Comparison of ENCODE assay signal across 8 cellular contexts in genomic region chr19:934865-935422, GRCh38. TPM values are rescaled to one million over a fixed set of nuclear protein-coding genes. Genes with fewer than 3 reads are reported as not detected.
DNase-seq lines count a peak whose midpoint lies in the region; TF ChIP-seq lines count a peak whose summit lies in the region.

No MANE protein-coding gene starts in this region.

- H3F3A ChIP-seq in GM23248 (ENCODE audit: insufficient read depth): no peaks in the 10 kb centered on the region

- H3K4me1 Mint-ChIP-seq in immature natural killer cell: peaks cover 20 to 42% of the 10 kb centered on the region in 2 donors

- peaks cover 0 to 2% (median 0%) of the 10 kb centered on the region in 6 donors for H3K9me3 Mint-ChIP-seq in immature natural killer cell

- TF ChIP-seq CTCF in GM10266 (IDR thresholded peaks at IDR 0.05; ENCODE audit: control insufficient read depth, insufficient read depth, low read depth, missing control alignments): no peak

- H3K27me3 ChIP-seq in GM23248 (replicated peaks; ENCODE audit: insufficient read depth) (no peaks in the 10 kb centered on the region), skeletal muscle tissue (ENCODE audit: control insufficient read depth in 3 of 3, insufficient read depth in 3 of 3, low read length in 3 of 3) (peaks cover 0 to 11% (median 11%) of the 10 kb centered on the region in 3 donors)

- DNase-seq in GM23248: peak; percentile 71
- DNase-seq in anterior cingulate cortex (lab: John Stamatoyannopoulos, UW): peak in 53 of 58 donors; percentile 15 to 81 (median 63)
- peak; percentile 46 to 54 (median 53) for DNase-seq in immature natural killer cell
- no peak for DNase-seq in AML-193 (lab: John Stamatoyannopoulos, UW)
- DNase-seq in T-helper 1 cell: no peak
- no peak for DNase-seq in GM10266 (ENCODE audit: extremely low spot score)
- DNase-seq in activated CD8-positive, alpha-beta memory T cell treated with anti-CD3 and anti-CD28 coated beads, Interleukin-2, amount 50 U/mL, for 4 hours: no peak

- H3K79me2 ChIP-seq in GM23248 (ENCODE audit: insufficient read depth): peaks cover 75% of the 10 kb centered on the region

- H3K27ac ChIP-seq in GM23248 (peak overlapping the region; percentile 22; the same call in 1 of the 2 replicates), skeletal muscle tissue (ENCODE audit: low read depth, low read length) (peak overlapping the region; percentile 54)

- H3K36me3 ChIP-seq in GM23248 (ENCODE audit: low read depth) (peaks cover 2% of the 10 kb centered on the region; the same call in 1 of the 2 replicates), skeletal muscle tissue (ENCODE audit: control insufficient read depth in 3 of 3, insufficient read depth in 3 of 3, low read length in 3 of 3) (peaks cover 0 to 1% (median 0%) of the 10 kb centered on the region in 3 donors)

- in situ Hi-C loops in GM23248 (cut with MboI): no loop called here

- H3K36me3 Mint-ChIP-seq in immature natural killer cell: peaks cover 0 to 4% (median 4%) of the 10 kb centered on the region in 3 donors

- WGBS in GM23248 (ENCODE audit: low coverage in 1 of 2, low lambda C conversion rate in 2 of 2, missing lambda C conversion rate in 2 of 2), 2 experiments: 21 to 25% methylated on average over 25 to 29 of the region's 29 CpGs

- peaks cover 27% of the 10 kb centered on the region for H3K4me1 ChIP-seq in GM23248 (ENCODE audit: insufficient read depth)
- H3K4me1 ChIP-seq in skeletal muscle tissue (ENCODE audit: control insufficient read depth in 3 of 3, insufficient read depth in 3 of 3, low read length in 3 of 3): peaks cover 25 to 32% (median 28%) of the 10 kb centered on the region in 3 donors

- no peak overlapping the region; the same call in 1 of the 2 replicates for H3K9ac ChIP-seq in GM23248
- peak overlapping the region in 1 of 3 donors; percentile 50 for H3K9ac ChIP-seq in skeletal muscle tissue (ENCODE audit: low read depth in 1 of 3, low read length in 3 of 3)

- no peaks in the 10 kb centered on the region for H3K9me2 ChIP-seq in GM23248 (ENCODE audit: insufficient read depth)

- no peak overlapping the region for H3K4me2 ChIP-seq in GM23248 (ENCODE audit: unreplicated experiment)

- no peak overlapping the region for H3K4me3 ChIP-seq in GM23248
- H3K4me3 ChIP-seq in skeletal muscle tissue (ENCODE audit: low read length in 3 of 3): no peak overlapping the region

- H3K9me3 ChIP-seq in GM23248 (ENCODE audit: low read depth) (no peaks in the 10 kb centered on the region), skeletal muscle tissue (ENCODE audit: control insufficient read depth in 3 of 3, low read length in 3 of 3) (no peaks in the 10 kb centered on the region)

- no peak overlapping the region for H2AFZ ChIP-seq in GM23248

- H3K27me3 Mint-ChIP-seq in immature natural killer cell (ENCODE audit: low read depth in 3 of 3): peaks cover 5 to 12% (median 10%) of the 10 kb centered on the region in 3 donors

- H3K4me3 Mint-ChIP-seq in immature natural killer cell: peak overlapping the region in 2 of 5 donors; percentile 6 to 24

- no peaks in the 10 kb centered on the region for H4K20me1 ChIP-seq in GM23248 (ENCODE audit: insufficient read depth)

- H3K27ac Mint-ChIP-seq in immature natural killer cell: peak overlapping the region in 1 of 6 donors; percentile 61

RNA-seq across cellular contexts. Expression of gene ARID3A, which starts 9.1 kb away (rescaled TPM):
- 6.7 and 8.5 TPM in 2 replicates for total RNA-seq in GM23248 (2014; rRNA removed; shearing (Covaris generic))
- polyA plus RNA-seq in GM23248 (2016; fragmentation: Nextera tagmentation; extraction: Ambion mirVana) (2.4 and 2.8 TPM in 2 replicates), immature natural killer cell (1 to 10 TPM; 1.0 to 1.7 (median 1.4) TPM)
- 2.6 TPM for total RNA-seq in skeletal muscle tissue

RNA-seq across cellular contexts. Expression of gene KISS1R, which starts 17.8 kb away (rescaled TPM):
- not detected in 2 replicates for total RNA-seq in GM23248 (2014; rRNA removed; shearing (Covaris generic))
- polyA plus RNA-seq in GM23248 (2016; fragmentation: Nextera tagmentation; extraction: Ambion mirVana) (not detected in 2 replicates), immature natural killer cell (not detected)
- not detected for total RNA-seq in skeletal muscle tissue

RNA-seq across cellular contexts. Expression of gene R3HDM4, which starts 21.9 kb away (rescaled TPM):
- total RNA-seq in GM23248 (2014; rRNA removed; shearing (Covaris generic)): 41.6 and 50.9 TPM in 2 replicates
- 52.7 and 58.1 TPM in 2 replicates for polyA plus RNA-seq in GM23248 (2016; fragmentation: Nextera tagmentation; extraction: Ambion mirVana)
- polyA plus RNA-seq in immature natural killer cell: 100 to 1,000 TPM in 1 of 3 donors, 10 to 100 TPM in 2; 83.5 to 146 (median 85.8) TPM
- total RNA-seq in skeletal muscle tissue: 30.8 TPM

RNA-seq across cellular contexts. Expression of gene RNU6-9, which starts 41.7 kb away (rescaled TPM):
- total RNA-seq in GM23248 (2014; rRNA removed; shearing (Covaris generic)): not detected in 2 replicates
- not detected in 2 replicates for polyA plus RNA-seq in GM23248 (2016; fragmentation: Nextera tagmentation; extraction: Ambion mirVana)
- not detected for polyA plus RNA-seq in immature natural killer cell
- total RNA-seq in skeletal muscle tissue: not detected

RNA-seq across cellular contexts. Expression of gene MED16, which starts 42.0 kb away (rescaled TPM):
- 20.9 and 26.6 TPM in 2 replicates for total RNA-seq in GM23248 (2014; rRNA removed; shearing (Covaris generic))
- polyA plus RNA-seq in GM23248 (2016; fragmentation: Nextera tagmentation; extraction: Ambion mirVana) (66.5 and 66.9 TPM in 2 replicates), immature natural killer cell (100 to 1,000 TPM in 1 of 3 donors, 10 to 100 TPM in 2; 44.2 to 112 (median 48.0) TPM)
- total RNA-seq in skeletal muscle tissue: 18.3 TPM

Comparison
In these comparisons a context has a peak if more than half of its experiments do, and no peak if none do; other contexts are left out.
1. DNase-seq: peak in GM23248 (single experiment), anterior cingulate cortex (53 of 58) and immature natural killer cell (3 of 3); none in AML-193 (0 of 2), T-helper 1 cell (0 of 5), GM10266 (single experiment) and activated CD8-positive, alpha-beta memory T cell treated with anti-CD3 and anti-CD28 coated beads, Interleukin-2, amount 50 U/mL, for 4 hours (single experiment).